In genomic region chr2:177038772-177039484, GRCh38 we compare ENCODE assay signal across 1 cellular context.
A peak's percentile ranks its signal among the peaks of the same experiment; 100 is the strongest.
TF ChIP-seq lines count a peak whose summit lies in the region.

No MANE protein-coding gene starts in this region.

TF ChIP-seq in HEK293, 187 proteins besides CTCF, POLR2A, EP300 and RAD21 (continued from another document and continues in another):
- TF ChIP-seq PBX3 (CRISPR knock-in tag; IDR thresholded peaks at IDR 0.05) (no peak), ZSCAN5A (tag by site-specific recombination; IDR thresholded peaks at IDR 0.05) (no peak), ZNF645 (tag by site-specific recombination; IDR thresholded peaks at IDR 0.05) (no peak), HOXA7 (CRISPR knock-in tag; IDR thresholded peaks at IDR 0.05; ENCODE audit: borderline replicate concordance) (no peak), ZNF174 (tag by site-specific recombination; IDR thresholded peaks at IDR 0.05) (no peak), ZNF488 (tag by site-specific recombination; IDR thresholded peaks at IDR 0.05) (peak; percentile 90), HIC1 (tag by site-specific recombination; IDR thresholded peaks at IDR 0.05) (no peak), ZNF266 (tag by site-specific recombination; IDR thresholded peaks at IDR 0.05; ENCODE audit: low read depth) (no peak), ZIC2 (tag by site-specific recombination; IDR thresholded peaks at IDR 0.05) (no peak), EGR2 (tag by site-specific recombination; IDR thresholded peaks at IDR 0.05; ENCODE audit: low read depth) (peak; percentile 61), SALL2 (tag by site-specific recombination; IDR thresholded peaks at IDR 0.05; ENCODE audit: borderline replicate concordance) (no peak), ZNF292 (tag by site-specific recombination; IDR thresholded peaks at IDR 0.05; ENCODE audit: borderline replicate concordance, low read depth) (no peak), ZNF114 (tag by site-specific recombination; IDR thresholded peaks at IDR 0.05) (no peak), ZNF366 (tag by site-specific recombination; conservative IDR thresholded peaks at IDR 0.05) (peak; percentile 76), ZNF561 (tag by site-specific recombination; IDR thresholded peaks at IDR 0.05; ENCODE audit: borderline replicate concordance) (0 out of 2 replicates have a peak, but pooled peaks have one; percentile 63), ZNF335 (tag by site-specific recombination; conservative IDR thresholded peaks at IDR 0.05) (peak; percentile 92), ZNF221 (tag by site-specific recombination; IDR thresholded peaks at IDR 0.05; ENCODE audit: borderline replicate concordance) (no peak), ZNF48 (tag by site-specific recombination; IDR thresholded peaks at IDR 0.05) (no peak), ZNF449 (tag by site-specific recombination; IDR thresholded peaks at IDR 0.05) (peak; percentile 40; the same call in 1 of the 2 replicates), ZNF548 (tag by site-specific recombination; IDR thresholded peaks at IDR 0.05) (no peak), ZSCAN30 (tag by site-specific recombination; IDR thresholded peaks at IDR 0.05) (no peak; the same call in 1 of the 2 replicates), ZNF747 (tag by site-specific recombination; IDR thresholded peaks at IDR 0.05) (no peak), BCL11A (tag by site-specific recombination; IDR thresholded peaks at IDR 0.05; ENCODE audit: low read depth) (peak; percentile 90), ZNF155 (tag by site-specific recombination; IDR thresholded peaks at IDR 0.05) (no peak), ZNF560 (tag by site-specific recombination; IDR thresholded peaks at IDR 0.05; ENCODE audit: borderline replicate concordance) (no peak), ZNF112 (tag by site-specific recombination; IDR thresholded peaks at IDR 0.05) (no peak), KLF17 (tag by site-specific recombination; IDR thresholded peaks at IDR 0.05) (no peak), ZXDB (tag by site-specific recombination; IDR thresholded peaks at IDR 0.05) (peak; percentile 83), ZNF777 (tag by site-specific recombination; IDR thresholded peaks at IDR 0.05; ENCODE audit: borderline replicate concordance) (no peak), ZNF707 (tag by site-specific recombination; IDR thresholded peaks at IDR 0.05) (no peak), ZNF19 (tag by site-specific recombination; IDR thresholded peaks at IDR 0.05; ENCODE audit: low read depth) (no peak), MYNN (tag by site-specific recombination; IDR thresholded peaks at IDR 0.05; ENCODE audit: borderline replicate concordance) (no peak), ZNF768 (tag by site-specific recombination; IDR thresholded peaks at IDR 0.05) (no peak), ZBTB6 (tag by site-specific recombination; IDR thresholded peaks at IDR 0.05) (no peak), SP3 (tag by site-specific recombination; IDR thresholded peaks at IDR 0.05) (no peak), ZNF37A (tag by site-specific recombination; IDR thresholded peaks at IDR 0.05) (no peak), ZNF521 (tag by site-specific recombination; IDR thresholded peaks at IDR 0.05) (no peak), ZNF341 (tag by site-specific recombination; IDR thresholded peaks at IDR 0.05; ENCODE audit: low read depth) (peak; percentile 9; the same call in 1 of the 2 replicates), ZSCAN16 (tag by site-specific recombination; IDR thresholded peaks at IDR 0.05) (0 out of 2 replicates have a peak, but pooled peaks have one; percentile 65), RBAK (tag by site-specific recombination; IDR thresholded peaks at IDR 0.05) (no peak), ZNF138 (tag by site-specific recombination; IDR thresholded peaks at IDR 0.05; ENCODE audit: borderline replicate concordance) (no peak), ZNF423 (tag by site-specific recombination; IDR thresholded peaks at IDR 0.05) (peak; percentile 58; the same call in 1 of the 2 replicates), ZFP37 (tag by site-specific recombination; IDR thresholded peaks at IDR 0.05) (no peak), ZNF18 (tag by site-specific recombination; IDR thresholded peaks at IDR 0.05) (peak; percentile 81), ZNF530 (tag by site-specific recombination; IDR thresholded peaks at IDR 0.05; ENCODE audit: low read depth) (no peak), ZBTB7A (tag by site-specific recombination; IDR thresholded peaks at IDR 0.05; ENCODE audit: low read depth) (no peak), WT1 (tag by site-specific recombination; IDR thresholded peaks at IDR 0.05) (peak; percentile 98), ZNF529 (tag by site-specific recombination; IDR thresholded peaks at IDR 0.05; ENCODE audit: insufficient replicate concordance) (no peak), REPIN1 (tag by site-specific recombination; IDR thresholded peaks at IDR 0.05; ENCODE audit: low read depth) (0 out of 2 replicates have a peak, but pooled peaks have one; percentile 12), ZNF677 (tag by site-specific recombination; IDR thresholded peaks at IDR 0.05) (no peak), ZNF791 (tag by site-specific recombination; IDR thresholded peaks at IDR 0.05) (no peak), ZNF704 (tag by site-specific recombination; IDR thresholded peaks at IDR 0.05) (no peak), ZEB2 (tag by site-specific recombination; IDR thresholded peaks at IDR 0.05) (peak; percentile 62; the same call in 1 of the 2 replicates), ZNF202 (tag by site-specific recombination; IDR thresholded peaks at IDR 0.05; ENCODE audit: borderline replicate concordance) (no peak), ZBTB26 (tag by site-specific recombination; optimal IDR thresholded peaks at IDR 0.05) (no peak), ZNF350 (tag by site-specific recombination; IDR thresholded peaks at IDR 0.05) (no peak), ZSCAN23 (tag by site-specific recombination; IDR thresholded peaks at IDR 0.05) (no peak), ZNF146 (tag by site-specific recombination; IDR thresholded peaks at IDR 0.05) (no peak), ZNF24 (tag by site-specific recombination; IDR thresholded peaks at IDR 0.05) (peak; percentile 51; the same call in 1 of the 2 replicates)
